In the genomic region with DNA sequence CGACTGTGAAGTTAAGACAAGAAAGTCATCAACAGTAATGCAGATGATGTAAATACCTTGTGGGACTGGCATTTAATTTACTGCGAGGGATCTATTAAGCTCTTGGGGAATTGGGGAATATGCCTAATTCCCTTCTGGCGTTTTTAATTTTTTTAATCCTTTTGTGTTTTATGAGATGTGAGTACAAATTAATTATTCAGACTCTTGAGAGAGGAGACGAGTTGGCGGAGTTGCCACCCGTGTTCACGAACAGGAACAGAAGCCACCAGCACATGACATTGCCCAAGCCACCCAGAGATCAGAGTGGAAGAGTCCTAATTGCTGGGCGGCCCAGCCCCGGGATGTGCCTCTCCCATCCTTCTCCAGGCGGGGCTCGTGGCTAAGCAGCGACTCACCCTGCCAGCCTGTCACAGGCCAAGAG, we compare ENCODE assay signal across 8 cellular contexts. TPM values are rescaled to one million over a fixed set of nuclear protein-coding genes. Genes with fewer than 3 reads are reported as not detected.
DNase-seq lines count a peak whose midpoint lies in the region; ATAC-seq, FAIRE-seq and TF ChIP-seq lines count a peak whose summit lies in the region.

No MANE protein-coding gene starts in this region.

- 30% methylated on average over 12 of the region's 12 CpGs for WGBS in liver

- no peaks in the 10 kb centered on the region for H3K36me3 Mint-ChIP-seq in activated naive CD8-positive, alpha-beta T cell treated with anti-CD3 and anti-CD28 coated beads, Interleukin-2, amount 50 U/mL, for 24 hours (ENCODE audit: low read depth)

- H3K27ac ChIP-seq in cardiac muscle cell (no peak overlapping the region), right atrium auricular region (no peak overlapping the region), liver (ENCODE audit: low read depth in 1 of 2, low read length in 2 of 2) (no peak overlapping the region), upper lobe of right lung (no peak overlapping the region)

- TF ChIP-seq CTCF in cardiac muscle cell (IDR thresholded peaks at IDR 0.05; ENCODE audit: low read depth, low read length) (no peak), right atrium auricular region (IDR thresholded peaks at IDR 0.05) (no peak), liver (IDR thresholded peaks at IDR 0.05; ENCODE audit: low read depth, low read length, missing input control) (no peak), upper lobe of right lung (IDR thresholded peaks at IDR 0.05) (no peak)

- peaks cover 12% of the 10 kb centered on the region for H3K4me1 Mint-ChIP-seq in activated naive CD8-positive, alpha-beta T cell treated with anti-CD3 and anti-CD28 coated beads, Interleukin-2, amount 50 U/mL, for 24 hours

- peak overlapping the region; percentile 52 for H3K4me3 Mint-ChIP-seq in activated naive CD8-positive, alpha-beta T cell treated with anti-CD3 and anti-CD28 coated beads, Interleukin-2, amount 50 U/mL, for 24 hours

- TF ChIP-seq RAD21 in liver (IDR thresholded peaks at IDR 0.05) = no peak

- no peaks in the 10 kb centered on the region for H3K9me3 Mint-ChIP-seq in activated naive CD8-positive, alpha-beta T cell treated with anti-CD3 and anti-CD28 coated beads, Interleukin-2, amount 50 U/mL, for 24 hours

- H3K27ac Mint-ChIP-seq in activated naive CD8-positive, alpha-beta T cell treated with anti-CD3 and anti-CD28 coated beads, Interleukin-2, amount 50 U/mL, for 24 hours = no peak overlapping the region

- no peak for DNase-seq in cardiac muscle cell (ENCODE audit: low read depth in 1 of 2, low spot score in 1 of 2)
- no peak for DNase-seq in right atrium auricular region (ENCODE audit: low spot score)
- DNase-seq in activated naive CD8-positive, alpha-beta T cell treated with anti-CD3 and anti-CD28 coated beads, Interleukin-2, amount 50 U/mL, for 24 hours = no peak
- DNase-seq in upper lobe of right lung = no peak
- DNase-seq in midbrain (lab: John Stamatoyannopoulos, UW) = no peak
- no peak for DNase-seq in NCI-H2196 (lab: John Stamatoyannopoulos, UW; ENCODE audit: unreplicated experiment)
- DNase-seq in RCC 7860 (ENCODE audit: low spot score) = no peak

- intact Hi-C loops in upper lobe of right lung (cut with DNase I) = no loop called here

- peak overlapping the region; percentile 24 for H3K4me3 ChIP-seq in cardiac muscle cell
- peak overlapping the region in 1 of 2 donors; percentile 43 for H3K4me3 ChIP-seq in right atrium auricular region
- peak overlapping the region in 2 of 3 donors; percentile 18 to 54 for H3K4me3 ChIP-seq in liver (ENCODE audit: low read depth in 1 of 3, low read length in 3 of 3)
- peak overlapping the region; percentile 46 for H3K4me3 ChIP-seq in upper lobe of right lung

- peak; percentile 27 for ATAC-seq in activated naive CD8-positive, alpha-beta T cell treated with anti-CD3 and anti-CD28 coated beads, Interleukin-2, amount 50 U/mL, for 24 hours
- ATAC-seq in upper lobe of right lung = no peak

- H3K27me3 Mint-ChIP-seq in activated naive CD8-positive, alpha-beta T cell treated with anti-CD3 and anti-CD28 coated beads, Interleukin-2, amount 50 U/mL, for 24 hours = peaks cover 62% of the 10 kb centered on the region

- FAIRE-seq in RCC 7860 (lab: Jason Lieb, UNC) = no peak

- H3K27me3 ChIP-seq in cardiac muscle cell (peaks cover 37% of the 10 kb centered on the region), right atrium auricular region (peaks cover 0 to 16% of the 10 kb centered on the region in 2 donors), liver (ENCODE audit: control insufficient read depth in 4 of 4, insufficient read depth in 4 of 4, low read length in 3 of 4) (peaks cover 0 to 10% (median 2%) of the 10 kb centered on the region in 4 donors), upper lobe of right lung (peaks cover 44% of the 10 kb centered on the region)

- no peaks in the 10 kb centered on the region for H3K4me1 ChIP-seq in cardiac muscle cell (ENCODE audit: low read depth)
- peaks cover 0 to 13% of the 10 kb centered on the region in 2 donors for H3K4me1 ChIP-seq in right atrium auricular region
- peaks cover 6 to 13% (median 10%) of the 10 kb centered on the region in 4 donors for H3K4me1 ChIP-seq in liver (ENCODE audit: control insufficient read depth in 4 of 4, insufficient read depth in 4 of 4, low read length in 3 of 4)
- peaks cover 13% of the 10 kb centered on the region for H3K4me1 ChIP-seq in upper lobe of right lung

- no peaks in the 10 kb centered on the region for H3K9me3 ChIP-seq in cardiac muscle cell (ENCODE audit: low read depth)
- H3K9me3 ChIP-seq in right atrium auricular region = no peaks in the 10 kb centered on the region
- H3K9me3 ChIP-seq in liver (ENCODE audit: control insufficient read depth in 4 of 4, low read length in 3 of 4) = no peaks in the 10 kb centered on the region
- H3K9me3 ChIP-seq in upper lobe of right lung = no peaks in the 10 kb centered on the region

- H3K9ac ChIP-seq in liver (ENCODE audit: low read depth in 1 of 2, low read length in 2 of 2) = no peak overlapping the region

- H3K36me3 ChIP-seq in cardiac muscle cell = no peaks in the 10 kb centered on the region
- no peaks in the 10 kb centered on the region for H3K36me3 ChIP-seq in right atrium auricular region
- no peaks in the 10 kb centered on the region for H3K36me3 ChIP-seq in liver (ENCODE audit: control insufficient read depth in 4 of 4, insufficient read depth in 3 of 4, low read depth in 1 of 4, low read length in 3 of 4)
- no peaks in the 10 kb centered on the region for H3K36me3 ChIP-seq in upper lobe of right lung

TF ChIP-seq in liver, 16 proteins besides CTCF, POLR2A, EP300 and RAD21:
- no peak for TF ChIP-seq REST (IDR thresholded peaks at IDR 0.05)
- TF ChIP-seq, protein P1, sequence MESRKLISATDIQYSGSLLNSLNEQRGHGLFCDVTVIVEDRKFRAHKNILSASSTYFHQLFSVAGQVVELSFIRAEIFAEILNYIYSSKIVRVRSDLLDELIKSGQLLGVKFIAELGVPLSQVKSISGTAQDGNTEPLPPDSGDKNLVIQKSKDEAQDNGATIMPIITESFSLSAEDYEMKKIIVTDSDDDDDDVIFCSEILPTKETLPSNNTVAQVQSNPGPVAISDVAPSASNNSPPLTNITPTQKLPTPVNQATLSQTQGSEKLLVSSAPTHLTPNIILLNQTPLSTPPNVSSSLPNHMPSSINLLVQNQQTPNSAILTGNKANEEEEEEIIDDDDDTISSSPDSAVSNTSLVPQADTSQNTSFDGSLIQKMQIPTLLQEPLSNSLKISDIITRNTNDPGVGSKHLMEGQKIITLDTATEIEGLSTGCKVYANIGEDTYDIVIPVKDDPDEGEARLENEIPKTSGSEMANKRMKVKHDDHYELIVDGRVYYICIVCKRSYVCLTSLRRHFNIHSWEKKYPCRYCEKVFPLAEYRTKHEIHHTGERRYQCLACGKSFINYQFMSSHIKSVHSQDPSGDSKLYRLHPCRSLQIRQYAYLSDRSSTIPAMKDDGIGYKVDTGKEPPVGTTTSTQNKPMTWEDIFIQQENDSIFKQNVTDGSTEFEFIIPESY (IDR thresholded peaks at IDR 0.05) = no peak
- no peak for TF ChIP-seq SP1 (IDR thresholded peaks at IDR 0.05)

RNA-seq across cellular contexts. Expression of gene CRYBG1, which starts 0.5 kb away (rescaled TPM):
- under 0.01 TPM in 1 of 2 replicates, not detected in the other for total RNA-seq in cardiac muscle cell
- polyA plus RNA-seq in cardiac muscle cell = 0.15 and 0.22 TPM in 2 replicates
- 1 to 10 TPM; 1.6 to 1.9 TPM for total RNA-seq in right atrium auricular region
- total RNA-seq in liver = 1 to 10 TPM; 4.5 to 8.7 TPM
- 1 to 10 TPM; 2.3 to 3.4 TPM for polyA plus RNA-seq in liver
- 24.9 TPM for total RNA-seq in upper lobe of right lung

RNA-seq across cellular contexts. Expression of gene ATG5, which starts 34.4 kb away (rescaled TPM):
- total RNA-seq in cardiac muscle cell = 15.2 and 20.2 TPM in 2 replicates
- polyA plus RNA-seq in cardiac muscle cell = 32.2 and 37.3 TPM in 2 replicates
- 10 to 100 TPM; 11.0 to 18.0 TPM for total RNA-seq in right atrium auricular region
- total RNA-seq in liver = 10 to 100 TPM; 16.0 to 25.7 TPM
- 10 to 100 TPM; 10.0 to 23.5 TPM for polyA plus RNA-seq in liver
- total RNA-seq in upper lobe of right lung = 34.4 TPM
